ENCODE assay signal across 9 cellular contexts in the genomic region with DNA sequence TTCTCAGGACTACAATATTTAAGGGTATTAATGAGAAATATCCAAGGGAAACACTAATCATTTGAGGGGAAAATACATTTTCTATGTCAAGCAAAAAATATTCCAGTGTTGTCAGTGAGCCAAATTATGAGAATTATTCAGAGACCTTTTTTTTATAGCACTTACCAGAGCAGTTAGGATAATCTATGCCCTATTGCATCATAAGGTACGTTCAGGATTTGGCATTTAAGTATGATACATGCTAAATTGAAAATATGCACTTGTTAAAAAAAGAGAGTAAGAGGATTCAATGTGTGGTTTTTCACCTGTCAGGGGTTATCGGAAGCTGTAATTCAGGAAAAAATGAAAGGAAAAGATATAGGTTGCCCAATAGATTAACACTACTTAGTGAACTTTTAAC. TPM values are rescaled to one million over a fixed set of nuclear protein-coding genes. Genes with fewer than 3 reads are reported as not detected.
"Had no signal": no experiment of that assay in that cellular context is flagged by ENCODE, and none has a peak within 500 bp of the region (broad histone marks: within the 10 kb centered on the region; RNA-seq: fewer than 3 reads in every experiment).

No MANE protein-coding gene starts in this region.

- H3K4me3 Mint-ChIP-seq: GM23338, H9 had no signal

- ATAC-seq: GM23338, K562 had no signal

- H3K4me3 ChIP-seq: GM23338, K562 had no signal

- H2AFZ ChIP-seq: GM23338 had no signal

- DNase-seq: H9, HCEC 1CT, KG1 had no signal

- FAIRE-seq: H1, H54, HTR-8/SVneo, K562 had no signal

- H3K9me3 Mint-ChIP-seq: GM23338, H9 had no signal

- H3K4me1 Mint-ChIP-seq: GM23338, H9 had no signal

- H3K27ac Mint-ChIP-seq: GM23338, H9 had no signal

- H3K4me2 ChIP-seq: GM23338 had no signal

RNA-seq across cellular contexts. Expression of a gene that starts 17.2 kb away (rescaled TPM):
- total RNA-seq: HT-29, K562 had no signal
- polyA plus RNA-seq: K562 had no signal
